ENCODE assay signal across 8 cellular contexts in the genomic region with DNA sequence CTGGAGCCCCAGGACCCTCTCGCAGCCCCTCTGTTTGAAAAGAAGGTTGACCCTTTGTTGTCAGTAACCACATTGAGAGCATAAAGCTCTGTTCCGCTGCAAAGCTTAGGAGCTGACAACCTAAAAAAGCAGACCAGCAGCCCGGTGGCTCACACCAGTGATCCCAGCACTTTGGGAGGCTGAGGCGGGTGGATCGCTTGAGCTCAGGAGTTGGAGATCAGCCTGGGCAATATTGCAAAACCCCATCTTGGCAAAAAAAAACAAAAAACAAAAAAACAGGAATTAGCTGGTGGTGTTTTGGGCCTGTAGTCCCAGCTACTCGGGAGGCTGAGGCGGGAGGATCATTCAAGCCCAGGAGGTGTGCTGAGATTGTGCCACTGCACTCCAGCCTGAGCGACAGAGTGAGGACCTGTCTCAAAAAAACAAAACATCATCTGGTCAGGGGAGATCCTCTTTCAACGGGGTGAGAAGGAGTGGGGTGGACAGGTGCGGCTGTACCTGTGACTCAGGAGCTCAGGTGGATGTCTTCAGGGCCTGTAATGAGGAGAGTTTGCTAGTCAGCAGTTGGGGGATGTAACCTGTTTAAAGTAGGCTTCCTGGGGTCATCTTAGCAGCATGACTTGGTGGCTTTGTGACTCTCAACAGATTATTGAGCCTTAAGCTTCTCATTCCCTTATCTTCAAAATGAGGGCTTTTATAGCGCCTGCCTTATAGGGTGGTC. TPM values are rescaled to one million over a fixed set of nuclear protein-coding genes. Genes with fewer than 3 reads are reported as not detected.
DNase-seq lines count a peak whose midpoint lies in the region; ATAC-seq lines count a peak whose summit lies in the region.

No MANE protein-coding gene starts in this region.

- H3K9me3 ChIP-seq in iPS-15b (ENCODE audit: control insufficient read depth, insufficient read depth, low read length): no peaks in the 10 kb centered on the region

- no peak overlapping the region for H3K9ac ChIP-seq in iPS-15b (ENCODE audit: low read depth, low read length)

- H3K27me3 ChIP-seq in iPS-15b (ENCODE audit: control insufficient read depth, insufficient read depth, low read length): no peaks in the 10 kb centered on the region

- H3K4me3 ChIP-seq in iPS-15b (ENCODE audit: low read depth, low read length): peak overlapping the region; percentile 70

- H3K4me3 Mint-ChIP-seq in activated CD4-positive, alpha-beta memory T cell treated with anti-CD3 and anti-CD28 coated beads, Interleukin-2, amount 10 ng/mL, durations not matched to agents 7 days and 5 days: peak overlapping the region; percentile 63
- H3K4me3 Mint-ChIP-seq in stimulated activated effector memory CD8-positive, alpha-beta T cell treated with anti-CD3 and anti-CD28 coated beads, Interleukin-12 subunit alpha, Interleukin-12 subunit beta, amount 100 ng/mL, for 72 hours: peak overlapping the region; percentile 71

- H3K36me3 ChIP-seq in iPS-15b (ENCODE audit: control insufficient read depth, insufficient read depth, low read length): peaks cover 21% of the 10 kb centered on the region

- peaks cover 5% of the 10 kb centered on the region for H3K27me3 Mint-ChIP-seq in activated CD4-positive, alpha-beta memory T cell treated with anti-CD3 and anti-CD28 coated beads, Interleukin-2, amount 10 ng/mL, durations not matched to agents 7 days and 5 days

- DNase-seq in NCI-H510A treated with DMSO at 0.1 percent for 48 hours (lab: John Stamatoyannopoulos, UW) (peak; percentile 15), NCI-H510A (lab: John Stamatoyannopoulos, UW) (no peak), NCI-H1417 (lab: John Stamatoyannopoulos, UW) (no peak)
- DNase-seq in activated CD4-positive, alpha-beta memory T cell treated with anti-CD3 and anti-CD28 coated beads, Interleukin-2, amount 10 ng/mL, durations not matched to agents 7 days and 5 days: no peak
- no peak for DNase-seq in stimulated activated effector memory CD8-positive, alpha-beta T cell treated with anti-CD3 and anti-CD28 coated beads, Interleukin-12 subunit alpha, Interleukin-12 subunit beta, amount 100 ng/mL, for 72 hours (ENCODE audit: low spot score in 2 of 2)

- H3K9me3 Mint-ChIP-seq in activated CD4-positive, alpha-beta memory T cell treated with anti-CD3 and anti-CD28 coated beads, Interleukin-2, amount 10 ng/mL, durations not matched to agents 7 days and 5 days: no peaks in the 10 kb centered on the region
- H3K9me3 Mint-ChIP-seq in stimulated activated effector memory CD8-positive, alpha-beta T cell treated with anti-CD3 and anti-CD28 coated beads, Interleukin-12 subunit alpha, Interleukin-12 subunit beta, amount 100 ng/mL, for 72 hours: no peaks in the 10 kb centered on the region

- H3K27ac Mint-ChIP-seq in activated CD4-positive, alpha-beta memory T cell treated with anti-CD3 and anti-CD28 coated beads, Interleukin-2, amount 10 ng/mL, durations not matched to agents 7 days and 5 days: no peak overlapping the region
- peak overlapping the region; percentile 77 for H3K27ac Mint-ChIP-seq in stimulated activated effector memory CD8-positive, alpha-beta T cell treated with anti-CD3 and anti-CD28 coated beads, Interleukin-12 subunit alpha, Interleukin-12 subunit beta, amount 100 ng/mL, for 72 hours

- POLR2A ChIA-PET in activated CD4-positive, alpha-beta memory T cell treated with anti-CD3 and anti-CD28 coated beads, Interleukin-2, amount 10 ng/mL, durations not matched to agents 7 days and 5 days (lab: Charles Lee): interaction anchor here (0.6 to 1.8 kb wide), 4 partner anchors 11 to 259 kb away, joined by 3 to 5 read pairs (median 3); partner anchors contain the start of genes BRD8, ETF1 and KIF20A

- CTCF ChIA-PET in activated CD4-positive, alpha-beta memory T cell treated with anti-CD3 and anti-CD28 coated beads, Interleukin-2, amount 10 ng/mL, durations not matched to agents 7 days and 5 days (lab: Charles Lee): interaction anchor here (0.6 to 2.0 kb wide), 5 partner anchors 12 to 350 kb away, joined by 3 to 11 read pairs (median 6); partner anchors contain the start of genes EGR1 and KDM3B

- no peak for ATAC-seq in stimulated activated effector memory CD8-positive, alpha-beta T cell treated with anti-CD3 and anti-CD28 coated beads, Interleukin-12 subunit alpha, Interleukin-12 subunit beta, amount 100 ng/mL, for 72 hours
- ATAC-seq in activated CD4-positive, CD25-positive, alpha-beta regulatory T cell treated with anti-CD3 and anti-CD28 coated beads, Interleukin-2, amount 50 U/mL, for 24 hours: no peak
- ATAC-seq in HG02763 (IDR thresholded peaks at IDR 0.05; ENCODE audit: unreplicated experiment): no peak

- H3K4me1 Mint-ChIP-seq in activated CD4-positive, alpha-beta memory T cell treated with anti-CD3 and anti-CD28 coated beads, Interleukin-2, amount 10 ng/mL, durations not matched to agents 7 days and 5 days: peaks cover 7% of the 10 kb centered on the region
- H3K4me1 Mint-ChIP-seq in stimulated activated effector memory CD8-positive, alpha-beta T cell treated with anti-CD3 and anti-CD28 coated beads, Interleukin-12 subunit alpha, Interleukin-12 subunit beta, amount 100 ng/mL, for 72 hours: peaks cover 30% of the 10 kb centered on the region

- peaks cover 21% of the 10 kb centered on the region for H3K36me3 Mint-ChIP-seq in activated CD4-positive, alpha-beta memory T cell treated with anti-CD3 and anti-CD28 coated beads, Interleukin-2, amount 10 ng/mL, durations not matched to agents 7 days and 5 days (ENCODE audit: low read depth)
- H3K36me3 Mint-ChIP-seq in stimulated activated effector memory CD8-positive, alpha-beta T cell treated with anti-CD3 and anti-CD28 coated beads, Interleukin-12 subunit alpha, Interleukin-12 subunit beta, amount 100 ng/mL, for 72 hours: peaks cover 46% of the 10 kb centered on the region

- H3K4me1 ChIP-seq in iPS-15b (ENCODE audit: control insufficient read depth, insufficient read depth, low read length): peaks cover 7% of the 10 kb centered on the region

RNA-seq across cellular contexts. Expression of gene REEP2, which starts 0.7 kb away (rescaled TPM):
- total RNA-seq in activated CD4-positive, alpha-beta memory T cell treated with anti-CD3 and anti-CD28 coated beads, Interleukin-2, amount 10 ng/mL, durations not matched to agents 7 days and 5 days: 1 to 10 TPM in 1 of 2 experiments, under 1 TPM in 1; 0.76 to 1.1 TPM

RNA-seq across cellular contexts. Expression of gene EGR1, which starts 27.1 kb away (rescaled TPM):
- 10 to 100 TPM; 21.0 to 21.6 TPM for total RNA-seq in activated CD4-positive, alpha-beta memory T cell treated with anti-CD3 and anti-CD28 coated beads, Interleukin-2, amount 10 ng/mL, durations not matched to agents 7 days and 5 days
